In the genomic region with DNA sequence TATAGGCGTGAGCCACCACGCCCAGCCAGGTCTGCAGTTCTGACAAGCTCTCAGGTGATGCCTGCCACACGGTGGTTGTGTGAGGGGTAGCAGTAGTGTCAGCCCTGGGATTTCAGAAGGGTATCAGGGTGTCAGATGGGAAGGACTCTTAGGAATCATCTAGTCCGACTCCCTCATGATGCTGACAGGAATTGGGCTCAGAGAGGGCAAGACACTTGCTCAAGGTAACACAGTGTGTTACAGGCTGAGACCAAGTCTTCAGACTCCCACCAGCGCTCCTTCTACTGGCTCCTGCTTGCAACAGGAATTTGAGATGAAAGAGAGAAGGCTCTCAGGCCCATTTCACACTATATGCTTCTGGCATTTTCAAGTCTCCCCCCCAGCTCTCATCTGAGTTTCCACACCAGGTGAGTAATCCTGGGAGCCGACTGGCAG, we compare ENCODE assay signal across 16 cellular contexts. TPM values are rescaled to one million over a fixed set of nuclear protein-coding genes. Genes with fewer than 3 reads are reported as not detected.
DNase-seq lines count a peak whose midpoint lies in the region; ATAC-seq, FAIRE-seq and TF ChIP-seq lines count a peak whose summit lies in the region.
"Had no signal": no experiment of that assay in that cellular context is flagged by ENCODE, and none has a peak within 500 bp of the region (broad histone marks: within the 10 kb centered on the region; RNA-seq: fewer than 3 reads in every experiment).

No MANE protein-coding gene starts in this region.

- H3K4me3 ChIP-seq in WERI-Rb-1 (ENCODE audit: low read depth, low read length) (no peak overlapping the region), upper lobe of right lung (no peak overlapping the region)
- H3K4me3 ChIP-seq: stomach had no signal

- H3K9me3 ChIP-seq in WERI-Rb-1 (ENCODE audit: severe bottlenecking) (no peaks in the 10 kb centered on the region), upper lobe of right lung (no peaks in the 10 kb centered on the region)
- H3K9me3 ChIP-seq: stomach had no signal

- FAIRE-seq in HTR-8/SVneo (lab: Jason Lieb, UNC) = peak; percentile 31
- FAIRE-seq: G401.6 had no signal

- H3K4me1 ChIP-seq in upper lobe of right lung = no peaks in the 10 kb centered on the region
- H3K4me1 ChIP-seq: stomach had no signal

- H3K36me3 ChIP-seq in WERI-Rb-1 (no peaks in the 10 kb centered on the region), upper lobe of right lung (no peaks in the 10 kb centered on the region)
- H3K36me3 ChIP-seq: stomach had no signal

- H3K27me3 ChIP-seq in WERI-Rb-1 (ENCODE audit: insufficient read depth, low read depth, severe bottlenecking) = no peaks in the 10 kb centered on the region
- H3K27me3 ChIP-seq in upper lobe of right lung = peaks cover 7% of the 10 kb centered on the region

- peak; percentile 37 for DNase-seq in NCI-H82 (lab: John Stamatoyannopoulos, UW)
- DNase-seq in NCI-H82 treated with DMSO at 0.1 percent for 48 hours (lab: John Stamatoyannopoulos, UW; ENCODE audit: unreplicated experiment) = no peak
- no peak for DNase-seq in HTR-8/SVneo (ENCODE audit: insufficient read length, low spot score)
- peak; percentile 33 for DNase-seq in WERI-Rb-1
- peak; percentile 73 for DNase-seq in kidney tubule cell (ENCODE audit: low spot score)
- DNase-seq in upper lobe of right lung = no peak
- DNase-seq in SIG-M5 (lab: John Stamatoyannopoulos, UW) = no peak
- DNase-seq in KG1 (lab: John Stamatoyannopoulos, UW) = no peak
- DNase-seq: activated T-cell treated with anti-CD3 and anti-CD28 coated beads for 4 hours, HFFc6, left cardiac atrium, stomach, T1000 had no signal

- TF ChIP-seq CTCF in WERI-Rb-1 (IDR thresholded peaks at IDR 0.05; ENCODE audit: low read depth, low read length) (peak; percentile 38; the same call in 1 of the 2 replicates), upper lobe of right lung (IDR thresholded peaks at IDR 0.05) (no peak)

- ATAC-seq in upper lobe of right lung = no peak
- ATAC-seq: left cardiac atrium had no signal

- intact Hi-C loops in upper lobe of right lung (cut with DNase I) = no loop called here

- H3K27ac ChIP-seq in WERI-Rb-1 (no peak overlapping the region), upper lobe of right lung (no peak overlapping the region)
- H3K27ac ChIP-seq: stomach had no signal

RNA-seq across cellular contexts. Expression of gene HTR1D, which starts 6.9 kb away (rescaled TPM):
- 0.93 TPM for total RNA-seq in upper lobe of right lung
- total RNA-seq: fibroblast of lung, left cardiac atrium, omental fat pad had no signal

RNA-seq across cellular contexts. Expression of gene LUZP1, which starts 41.7 kb away (rescaled TPM):
- total RNA-seq in upper lobe of right lung = 36.4 TPM

Comparison
In these comparisons a context has a peak if more than half of its experiments do, and no peak if none do; other contexts are left out.
1. DNase-seq: peak in NCI-H82 (single experiment), WERI-Rb-1 (single experiment) and kidney tubule cell (single experiment); none in NCI-H82 treated with DMSO at 0.1 percent for 48 hours (single experiment), HTR-8/SVneo (single experiment), upper lobe of right lung (single experiment), SIG-M5 (single experiment) and KG1 (single experiment).